In the genomic region with DNA sequence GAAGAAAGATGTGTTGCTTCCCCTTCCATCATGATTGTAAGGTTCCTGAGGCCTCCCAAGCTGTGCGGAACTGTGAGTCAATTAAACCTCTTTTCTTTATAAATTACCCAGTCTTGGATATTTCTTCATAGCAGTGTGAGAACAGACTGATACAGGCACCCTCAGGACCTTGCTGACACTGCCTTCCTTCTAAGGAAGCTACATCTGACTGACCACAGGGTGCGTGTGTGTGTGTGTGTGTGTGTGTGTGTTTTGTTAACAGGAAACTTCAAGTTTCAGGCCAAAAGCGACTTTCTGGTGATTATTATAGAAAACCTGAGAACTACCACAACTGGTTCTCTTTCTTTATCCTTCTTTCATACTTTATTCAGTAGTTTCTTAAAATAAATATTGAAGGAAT, we compare ENCODE assay signal across 22 cellular contexts.
"Had no signal": no experiment of that assay in that cellular context is flagged by ENCODE, and none has a peak within 500 bp of the region (broad histone marks: within the 10 kb centered on the region; RNA-seq: fewer than 3 reads in every experiment).

No MANE protein-coding gene starts in this region.

- H3K27me3 ChIP-seq: gastrocnemius medialis, spleen, vagina had no signal

- H3K4me1 ChIP-seq: gastrocnemius medialis, lower lobe of right lung, spleen, vagina had no signal

- H3K36me3 ChIP-seq: gastrocnemius medialis, lower lobe of right lung, spleen, thoracic aorta, vagina had no signal

- H3K4me3 ChIP-seq: gastrocnemius medialis, lower lobe of right lung, spleen, thoracic aorta, vagina had no signal

- H3K9me3 ChIP-seq: gastrocnemius medialis, lower lobe of right lung, thoracic aorta, vagina had no signal

- H3K27ac ChIP-seq: gastrocnemius medialis, lower lobe of right lung, spleen, thoracic aorta, vagina had no signal

- DNase-seq: activated CD4-positive, alpha-beta T cell treated with anti-CD3 and anti-CD28 coated beads for 36 hours; activated CD4-positive, alpha-beta T cell treated with anti-CD3 and anti-CD28 coated beads, Interleukin-2, amount 50 U/mL, for 4 hours; activated CD8-positive, alpha-beta memory T cell treated with anti-CD3 and anti-CD28 coated beads for 24 hours; activated CD8-positive, alpha-beta memory T cell treated with anti-CD3 and anti-CD28 coated beads, Interleukin-2, amount 50 U/mL, for 4 hours; activated naive CD4-positive, alpha-beta T cell treated with Interleukin-2 at 50 U/mL for 16 hours; activated naive CD8-positive, alpha-beta T cell treated with anti-CD3 and anti-CD28 coated beads for 36 hours; activated T-cell treated with anti-CD3 and anti-CD28 coated beads, Interleukin-2, amount 50 U/mL, for 4 hours; amniotic stem cell; effector CD4-positive, alpha-beta T cell; gastrocnemius medialis; head of caudate nucleus; left colon; lower lobe of right lung; mesendoderm; naive B cell; occipital lobe; spleen; stimulated activated CD4-positive, alpha-beta T cell treated with anti-CD3 and anti-CD28 coated beads, Interleukin-4, amount 100 ng/mL, for 24 hours; stimulated activated naive CD4-positive, alpha-beta T cell treated with Interleukin-2 at 50 U/mL for 16 hours; T-helper 1 cell had no signal

- ATAC-seq: activated CD4-positive, alpha-beta T cell treated with anti-CD3 and anti-CD28 coated beads for 36 hours; activated T-cell treated with anti-CD3 and anti-CD28 coated beads, Interleukin-2, amount 50 U/mL, for 4 hours; gastrocnemius medialis; left colon; lower lobe of right lung had no signal
